Comparison of ENCODE assay signal across 8 cellular contexts in genomic region chr10:21533577-21534475, GRCh38. TPM values are rescaled to one million over a fixed set of nuclear protein-coding genes. Genes with fewer than 3 reads are reported as not detected.
DNase-seq lines count a peak whose midpoint lies in the region; ATAC-seq lines count a peak whose summit lies in the region.

MLLT10 (plus strand) TSS chr10:21534232; CDS start chr10:21534645, 413 bp downstream.

- H3K4me3 Mint-ChIP-seq in CD4-positive, alpha-beta memory T cell: peak within 1 kb of the TSS; percentile 92 to 99 (median 95)
- peak within 1 kb of the TSS; percentile 86 to 87 for H3K4me3 Mint-ChIP-seq in effector memory CD8-positive, alpha-beta T cell

- H3K4me3 ChIP-seq in CD4-positive, alpha-beta memory T cell (ENCODE audit: low read length in 2 of 2): peak within 1 kb of the TSS; percentile 69 to 88
- peak within 1 kb of the TSS; percentile 89 for H3K4me3 ChIP-seq in mesendoderm (ENCODE audit: low read length)

- peak within 1 kb of the TSS; percentile 99 for H3K18ac ChIP-seq in mesendoderm (ENCODE audit: low read length)

- peak within 1 kb of the TSS; percentile 83 for H4K8ac ChIP-seq in mesendoderm (ENCODE audit: low read depth, low read length)

- H3K79me2 ChIP-seq in mesendoderm (ENCODE audit: control insufficient read depth, insufficient read depth, low read length): peaks cover 26% of the 10 kb centered on the region

- peak within 1 kb of the TSS; percentile 97 for H3K56ac ChIP-seq in mesendoderm (ENCODE audit: low read length)

- intact Hi-C loops in CD4-positive, alpha-beta memory T cell (cut with micrococcal nuclease): loop anchor here (1.0 to 5.0 kb wide), 7 partner anchors 8 to 1903 kb away; partner anchors contain the start of genes COMMD3 and OTUD1

- CTCF ChIA-PET in CD4-positive, alpha-beta memory T cell (lab: Charles Lee; ENCODE audit: partially characterized antibody): interaction anchor here (0.8 to 1.9 kb wide), 2 partner anchors 16 to 37 kb away, joined by 3 to 7 read pairs; no protein-coding TSS in a partner anchor
- CTCF ChIA-PET in activated CD8-positive, alpha-beta memory T cell treated with anti-CD3 and anti-CD28 coated beads for 36 hours (lab: Charles Lee): interaction anchor here (0.9 kb wide), 1 partner anchor 38 kb away, joined by 3 read pairs; no protein-coding TSS in a partner anchor

- H3K23ac ChIP-seq in mesendoderm (ENCODE audit: low read length): peak within 1 kb of the TSS; percentile 38

- H3K27me3 ChIP-seq in CD4-positive, alpha-beta memory T cell (ENCODE audit: insufficient read depth, low read length): no peaks in the 10 kb centered on the region
- H3K27me3 ChIP-seq in mesendoderm (ENCODE audit: insufficient read depth, low read length, poor library complexity): no peaks in the 10 kb centered on the region

- H3K9ac ChIP-seq in mesendoderm (ENCODE audit: low read length): peak within 1 kb of the TSS; percentile 92

- H2BK15ac ChIP-seq in mesendoderm (replicated peaks; ENCODE audit: low read depth): no peak within 1 kb of the TSS

- POLR2A ChIA-PET in CD4-positive, alpha-beta memory T cell (lab: Charles Lee; ENCODE audit: partially characterized antibody): interaction anchor here (0.6 to 2.3 kb wide), 10 partner anchors 8 to 903 kb away, joined by 3 to 19 read pairs (median 5); partner anchors contain the start of genes DNAJC1 and SKIDA1
- POLR2A ChIA-PET in activated CD8-positive, alpha-beta memory T cell treated with anti-CD3 and anti-CD28 coated beads for 36 hours (lab: Charles Lee): interaction anchor here (0.6 kb wide), 1 partner anchor 16 kb away, joined by 3 read pairs; no protein-coding TSS in a partner anchor

- no peaks in the 10 kb centered on the region for H3K27me3 Mint-ChIP-seq in CD4-positive, alpha-beta memory T cell
- no peaks in the 10 kb centered on the region for H3K27me3 Mint-ChIP-seq in effector memory CD8-positive, alpha-beta T cell

- H2AK5ac ChIP-seq in mesendoderm (ENCODE audit: low read length): no peak within 1 kb of the TSS

- H3K27ac ChIP-seq in CD4-positive, alpha-beta memory T cell (ENCODE audit: low read depth, low read length): peak within 1 kb of the TSS; percentile 63
- peak within 1 kb of the TSS; percentile 98 for H3K27ac ChIP-seq in mesendoderm (ENCODE audit: low read depth, low read length)

- ATAC-seq in GM19397 (IDR thresholded peaks at IDR 0.05; ENCODE audit: unreplicated experiment) (peak; percentile 89), HG03565 (IDR thresholded peaks at IDR 0.05; ENCODE audit: unreplicated experiment) (peak; percentile 85)
- peak; percentile 83 for ATAC-seq in effector memory CD8-positive, alpha-beta T cell (replicated peaks)

- H3K4me1 ChIP-seq in CD4-positive, alpha-beta memory T cell (ENCODE audit: insufficient read depth, low read length): peaks cover 19% of the 10 kb centered on the region
- H3K4me1 ChIP-seq in mesendoderm (ENCODE audit: control insufficient read depth, low read depth, low read length): peaks cover 5% of the 10 kb centered on the region

- peak within 1 kb of the TSS; percentile 99 for H3K4ac ChIP-seq in mesendoderm (ENCODE audit: low read depth, low read length)

- H2BK5ac ChIP-seq in mesendoderm (ENCODE audit: low read length): peak within 1 kb of the TSS; percentile 85

- H3K27ac Mint-ChIP-seq in CD4-positive, alpha-beta memory T cell: peak within 1 kb of the TSS; percentile 85 to 98 (median 95)
- peak within 1 kb of the TSS; percentile 78 to 82 for H3K27ac Mint-ChIP-seq in effector memory CD8-positive, alpha-beta T cell

- WGBS in mesendoderm (ENCODE audit: extremely low coverage, insufficient coverage, low lambda C conversion rate): no CpG with 5 or more reads among the region's 81 CpGs

- H3K9me3 ChIP-seq in CD4-positive, alpha-beta memory T cell (ENCODE audit: control insufficient read depth in 1 of 2, low read length in 2 of 2): no peaks in the 10 kb centered on the region

- DNase-seq in CD4-positive, alpha-beta memory T cell: peak; percentile 93 to 96 (median 95)
- peak; percentile 79 for DNase-seq in NK-92 treated with Interleukin-12 subunit alpha and Interleukin-12 subunit beta, amount 100 ng/mL, for 24 hours (lab: John Stamatoyannopoulos, UW)
- DNase-seq in effector memory CD8-positive, alpha-beta T cell: peak; percentile 88 to 92 (median 90)
- DNase-seq in mesendoderm: peak; percentile 99
- DNase-seq in stimulated activated CD8-positive, alpha-beta memory T cell treated with anti-CD3 and anti-CD28 coated beads, Interleukin-15, amount 100 ng/mL, for 1 hour (ENCODE audit: low read depth): peak; percentile 72

- H3K4me1 Mint-ChIP-seq in CD4-positive, alpha-beta memory T cell: peaks cover 10 to 34% (median 21%) of the 10 kb centered on the region in 4 donors
- peaks cover 20 to 21% of the 10 kb centered on the region in 2 donors for H3K4me1 Mint-ChIP-seq in effector memory CD8-positive, alpha-beta T cell (ENCODE audit: low read depth in 2 of 2)

- H2BK120ac ChIP-seq in mesendoderm (ENCODE audit: low read depth, low read length): peak within 1 kb of the TSS; percentile 88

- peaks cover 4 to 20% of the 10 kb centered on the region in 2 donors for H3K36me3 Mint-ChIP-seq in CD4-positive, alpha-beta memory T cell
- peaks cover 30% of the 10 kb centered on the region for H3K36me3 Mint-ChIP-seq in effector memory CD8-positive, alpha-beta T cell (ENCODE audit: insufficient read depth)

- H3K4me2 ChIP-seq in mesendoderm (ENCODE audit: low read length): peak within 1 kb of the TSS; percentile 69

- no peaks in the 10 kb centered on the region for H3K9me3 Mint-ChIP-seq in CD4-positive, alpha-beta memory T cell
- H3K9me3 Mint-ChIP-seq in effector memory CD8-positive, alpha-beta T cell: no peaks in the 10 kb centered on the region

- no peaks in the 10 kb centered on the region for H3K36me3 ChIP-seq in CD4-positive, alpha-beta memory T cell (ENCODE audit: insufficient read depth, low read length)
- no peaks in the 10 kb centered on the region for H3K36me3 ChIP-seq in mesendoderm (ENCODE audit: control insufficient read depth, insufficient read depth, low read length)

- no peak within 1 kb of the TSS for H4K5ac ChIP-seq in mesendoderm (ENCODE audit: low read length)

- H3K79me1 ChIP-seq in mesendoderm (ENCODE audit: low read length): peaks cover 2% of the 10 kb centered on the region

RNA-seq across cellular contexts. Expression of gene MLLT10, which starts in this region (rescaled TPM):
- 10 to 100 TPM; 64.6 to 73.4 TPM for total RNA-seq in CD4-positive, alpha-beta memory T cell
- polyA plus RNA-seq in CD4-positive, alpha-beta memory T cell: 1 to 10 TPM; 5.2 to 8.5 TPM
- 10 to 100 TPM; 38.4 to 40.1 TPM for total RNA-seq in activated CD8-positive, alpha-beta memory T cell treated with anti-CD3 and anti-CD28 coated beads for 36 hours
- polyA plus RNA-seq in mesendoderm (2013, experiment 1 of 2): 37.4 TPM
- 40.3 TPM for polyA plus RNA-seq in mesendoderm (2013, experiment 2 of 2)

Comparison
In these comparisons a context has a peak if more than half of its experiments do, and no peak if none do; other contexts are left out.
1. Peak in every context shown above with its lines: DNase-seq, ATAC-seq, H3K4me3 ChIP-seq and H3K27ac ChIP-seq.